In genomic region chr17:55157165-55157564, GRCh38 we compare ENCODE assay signal across 15 cellular contexts.
DNase-seq lines count a peak whose midpoint lies in the region; ATAC-seq and TF ChIP-seq lines count a peak whose summit lies in the region.
"Had no signal": no experiment of that assay in that cellular context is flagged by ENCODE, and none has a peak within 500 bp of the region (broad histone marks: within the 10 kb centered on the region; RNA-seq: fewer than 3 reads in every experiment).

No MANE protein-coding gene starts in this region.

- H3K36me3 ChIP-seq in gastroesophageal sphincter (peaks cover 0 to 7% of the 10 kb centered on the region in 2 donors), neural progenitor cell (no peaks in the 10 kb centered on the region)

- TF ChIP-seq CTCF in retinal pigment epithelial cell (conservative IDR thresholded peaks at IDR 0.05; ENCODE audit: low read depth, low read length), result no peak
- TF ChIP-seq CTCF in gastroesophageal sphincter (IDR thresholded peaks at IDR 0.05), result no peak
- no peak for TF ChIP-seq CTCF in neural progenitor cell (IDR thresholded peaks at IDR 0.05)

- H3K9ac ChIP-seq in neural progenitor cell, result no peak overlapping the region

- no peak for TF ChIP-seq EP300 in gastroesophageal sphincter (IDR thresholded peaks at IDR 0.05)

- no peaks in the 10 kb centered on the region for H3K4me1 Mint-ChIP-seq in neural progenitor cell
- H3K4me1 Mint-ChIP-seq: activated CD4-positive, alpha-beta T cell treated with anti-CD3 and anti-CD28 coated beads, Interleukin-2, amount 10 ng/mL, durations not matched to agents 24 days and 14 days; H9; memory B cell had no signal

- no peak overlapping the region for H3K4me3 Mint-ChIP-seq in neural progenitor cell
- H3K4me3 Mint-ChIP-seq: activated CD4-positive, alpha-beta T cell treated with anti-CD3 and anti-CD28 coated beads, Interleukin-2, amount 10 ng/mL, durations not matched to agents 24 days and 14 days; dendritic cell treated with granulocyte-macrophage colony-stimulating factor and Interleukin-4, amounts not matched to agents 40 ng/mL and 50 ng/mL, for 4 days; H9; memory B cell had no signal

- no peak overlapping the region for H3K4me2 ChIP-seq in neural progenitor cell

- H3K27me3 Mint-ChIP-seq in neural progenitor cell (ENCODE audit: insufficient read depth, low read depth), result no peaks in the 10 kb centered on the region
- H3K27me3 Mint-ChIP-seq: activated CD4-positive, alpha-beta T cell treated with anti-CD3 and anti-CD28 coated beads, Interleukin-2, amount 10 ng/mL, durations not matched to agents 24 days and 14 days; dendritic cell treated with granulocyte-macrophage colony-stimulating factor and Interleukin-4, amounts not matched to agents 40 ng/mL and 50 ng/mL, for 4 days; memory B cell had no signal

- H3K79me2 ChIP-seq in neural progenitor cell (ENCODE audit: low read depth), result no peaks in the 10 kb centered on the region

- H3K27me3 ChIP-seq in gastroesophageal sphincter (no peaks in the 10 kb centered on the region), neural progenitor cell (no peaks in the 10 kb centered on the region)

- H4K20me1 ChIP-seq in neural progenitor cell (ENCODE audit: low read depth), result no peaks in the 10 kb centered on the region

- H2AFZ ChIP-seq in neural progenitor cell (replicated peaks), result no peak overlapping the region

- TF ChIP-seq POLR2A in gastroesophageal sphincter (IDR thresholded peaks at IDR 0.05), result no peak

- H3F3A ChIP-seq in neural progenitor cell (ENCODE audit: low read depth), result no peaks in the 10 kb centered on the region

- no peak overlapping the region for H3K4me3 ChIP-seq in retinal pigment epithelial cell (ENCODE audit: low read length)
- no peak overlapping the region for H3K4me3 ChIP-seq in gastroesophageal sphincter
- no peak overlapping the region for H3K4me3 ChIP-seq in neural progenitor cell

- DNase-seq in NCI-H1436 (lab: John Stamatoyannopoulos, UW), result peak; percentile 25
- no peak for DNase-seq in NCI-H1436 treated with DMSO at 0.1 percent for 48 hours (lab: John Stamatoyannopoulos, UW)
- peak; percentile 26 for DNase-seq in NCI-H774 (lab: John Stamatoyannopoulos, UW)
- peak; percentile 15 for DNase-seq in fibroblast of gingiva (ENCODE audit: low read depth)
- peak; percentile 86 for DNase-seq in retinal pigment epithelial cell (ENCODE audit: low read depth)
- no peak for DNase-seq in neural progenitor cell (ENCODE audit: low spot score)
- DNase-seq: activated CD4-positive, alpha-beta T cell treated with anti-CD3 and anti-CD28 coated beads, Interleukin-2, amount 10 ng/mL, durations not matched to agents 24 days and 14 days; activated naive CD4-positive, alpha-beta T cell; Calu3; glutamatergic neuron; H9 had no signal

- WGBS in gastroesophageal sphincter (ENCODE audit: low coverage in 1 of 2), 2 donors, result 17 to 45% methylated on average over 2 of the region's 2 CpGs

- H3K36me3 Mint-ChIP-seq in neural progenitor cell, result peaks cover 6% of the 10 kb centered on the region

- H3K9me3 Mint-ChIP-seq in neural progenitor cell, result no peaks in the 10 kb centered on the region
- H3K9me3 Mint-ChIP-seq: activated CD4-positive, alpha-beta T cell treated with anti-CD3 and anti-CD28 coated beads, Interleukin-2, amount 10 ng/mL, durations not matched to agents 24 days and 14 days; dendritic cell treated with granulocyte-macrophage colony-stimulating factor and Interleukin-4, amounts not matched to agents 40 ng/mL and 50 ng/mL, for 4 days; H9; memory B cell had no signal

- H3K27ac Mint-ChIP-seq in neural progenitor cell, result no peak overlapping the region
- H3K27ac Mint-ChIP-seq: activated CD4-positive, alpha-beta T cell treated with anti-CD3 and anti-CD28 coated beads, Interleukin-2, amount 10 ng/mL, durations not matched to agents 24 days and 14 days; dendritic cell treated with granulocyte-macrophage colony-stimulating factor and Interleukin-4, amounts not matched to agents 40 ng/mL and 50 ng/mL, for 4 days; H9; memory B cell had no signal

- H3K4me1 ChIP-seq in gastroesophageal sphincter (peaks cover 0 to 27% (median 0%) of the 10 kb centered on the region in 3 donors), neural progenitor cell (no peaks in the 10 kb centered on the region)

- H3K27ac ChIP-seq in gastroesophageal sphincter (peak overlapping the region in 1 of 4 donors; percentile 1), neural progenitor cell (no peak overlapping the region)

- H3K9me3 ChIP-seq in gastroesophageal sphincter, result no peaks in the 10 kb centered on the region
- no peaks in the 10 kb centered on the region for H3K9me3 ChIP-seq in neural progenitor cell (ENCODE audit: low read depth)

- no peak for ATAC-seq in gastroesophageal sphincter
- ATAC-seq in GM18909 (IDR thresholded peaks at IDR 0.05; ENCODE audit: poor library complexity, unreplicated experiment), result no peak

Comparison
In these comparisons a context has a peak if more than half of its experiments do, and no peak if none do; other contexts are left out.
1. DNase-seq: peak in NCI-H1436 (single experiment), NCI-H774 (single experiment), fibroblast of gingiva (single experiment) and retinal pigment epithelial cell (single experiment); none in NCI-H1436 treated with DMSO at 0.1 percent for 48 hours (single experiment) and neural progenitor cell (single experiment).